In the genomic region with DNA sequence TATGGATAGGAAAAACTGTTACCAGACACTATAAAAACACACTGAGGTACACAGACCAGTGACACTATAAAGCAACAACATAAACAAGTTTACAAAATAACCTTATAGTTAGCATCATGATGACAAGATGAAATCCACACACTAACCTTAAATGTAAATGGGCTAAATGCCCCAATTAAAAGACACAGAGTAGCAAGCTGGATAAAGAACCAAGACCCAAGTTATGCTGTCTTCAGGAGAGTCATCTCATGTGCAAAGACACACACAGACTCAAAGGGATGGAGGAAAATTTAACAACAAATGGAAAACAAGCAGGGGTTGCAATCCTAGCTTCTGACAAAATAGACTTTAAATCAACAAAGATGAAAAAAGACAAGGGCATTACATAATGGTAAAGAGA, we compare ENCODE assay signal across 33 cellular contexts.
DNase-seq lines count a peak whose midpoint lies in the region; ATAC-seq, FAIRE-seq and TF ChIP-seq lines count a peak whose summit lies in the region.
"Had no signal": no experiment of that assay in that cellular context is flagged by ENCODE, and none has a peak within 500 bp of the region (broad histone marks: within the 10 kb centered on the region; RNA-seq: fewer than 3 reads in every experiment).

No MANE protein-coding gene starts in this region.

- H3K27ac ChIP-seq in HEK293 (ENCODE audit: extremely low read depth, low read depth, low read length) (no peak overlapping the region), astrocyte (ENCODE audit: low read depth, low read length) (no peak overlapping the region)
- H3K27ac ChIP-seq: 22Rv1; A549; BLaER1; BLaER1 treated with 17β-estradiol and CSF1 and Interleukin-3, amounts not matched to agents 10 nM and 100 nM; C4-2B had no signal

- no peak overlapping the region for H3K4me2 ChIP-seq in astrocyte (ENCODE audit: low read length)
- H3K4me2 ChIP-seq: A549; BLaER1; BLaER1 treated with 17β-estradiol and CSF1 and Interleukin-3, amounts not matched to agents 10 nM and 100 nM had no signal

- intact Hi-C loops in posterior cingulate gyrus (cut with DNase I) = no loop called here

- no peak for TF ChIP-seq CTCF in HEK293 (tag by site-specific recombination; IDR thresholded peaks at IDR 0.05)
- no peak for TF ChIP-seq CTCF in astrocyte (IDR thresholded peaks at IDR 0.05; ENCODE audit: insufficient read depth, low read depth, low read length)

- no peaks in the 10 kb centered on the region for H3K79me2 ChIP-seq in astrocyte (ENCODE audit: insufficient read depth, low read length)

- H3K4me1 ChIP-seq in HEK293 (ENCODE audit: control insufficient read depth, insufficient read depth, low read length) = no peaks in the 10 kb centered on the region
- H3K4me1 ChIP-seq in astrocyte (ENCODE audit: insufficient read depth, low read length) = no peaks in the 10 kb centered on the region
- H3K4me1 ChIP-seq: A549; BE2C; BLaER1; BLaER1 treated with 17β-estradiol and CSF1 and Interleukin-3, amounts not matched to agents 10 nM and 100 nM; Caco-2 had no signal

- H3K27ac Mint-ChIP-seq in astrocyte (ENCODE audit: unreplicated experiment) = no peak overlapping the region
- H3K27ac Mint-ChIP-seq: B cell; CD14-positive monocyte; CD4-positive, alpha-beta memory T cell; CD4-positive, alpha-beta T cell; CD4-positive, CD25-positive, alpha-beta regulatory T cell; CD8-positive, alpha-beta memory T cell; CD8-positive, alpha-beta T cell had no signal

- no peaks in the 10 kb centered on the region for H3K4me1 Mint-ChIP-seq in astrocyte (ENCODE audit: low read depth, unreplicated experiment)
- H3K4me1 Mint-ChIP-seq: B cell; CD14-positive monocyte; CD4-positive, alpha-beta memory T cell; CD4-positive, CD25-positive, alpha-beta regulatory T cell; CD8-positive, alpha-beta memory T cell had no signal

- H3K4me3 Mint-ChIP-seq in astrocyte (ENCODE audit: unreplicated experiment) = no peak overlapping the region
- H3K4me3 Mint-ChIP-seq: B cell; CD14-positive monocyte; CD4-positive, alpha-beta memory T cell; CD4-positive, alpha-beta T cell; CD4-positive, CD25-positive, alpha-beta regulatory T cell; CD8-positive, alpha-beta memory T cell; CD8-positive, alpha-beta T cell had no signal

- no peaks in the 10 kb centered on the region for H3K27me3 ChIP-seq in astrocyte (ENCODE audit: insufficient read depth, low read length)
- H3K27me3 ChIP-seq: BE2C; BLaER1; BLaER1 treated with 17β-estradiol and CSF1 and Interleukin-3, amounts not matched to agents 10 nM and 100 nM had no signal

- H3K36me3 ChIP-seq in HEK293 (ENCODE audit: control insufficient read depth in 2 of 2, insufficient read depth in 1 of 2, low read length in 2 of 2) (peaks cover 0 to 21% of the 10 kb centered on the region in 2 experiments; a peak in 1 of 3 replicates), astrocyte (ENCODE audit: insufficient read depth, low read length) (no peaks in the 10 kb centered on the region)
- H3K36me3 ChIP-seq: BE2C; BLaER1; BLaER1 treated with 17β-estradiol and CSF1 and Interleukin-3, amounts not matched to agents 10 nM and 100 nM had no signal

- no peak for ATAC-seq in HG03097 (IDR thresholded peaks at IDR 0.05; ENCODE audit: low FRiP score, unreplicated experiment)
- ATAC-seq: A549; CD8-positive, alpha-beta T cell had no signal

- no peaks in the 10 kb centered on the region for H4K20me1 ChIP-seq in astrocyte (ENCODE audit: insufficient read depth, low read length)
- H4K20me1 ChIP-seq: BLaER1; BLaER1 treated with 17β-estradiol and CSF1 and Interleukin-3, amounts not matched to agents 10 nM and 100 nM had no signal

- H3K9ac ChIP-seq in astrocyte (ENCODE audit: low read length) = no peak overlapping the region
- H3K9ac ChIP-seq: BLaER1; BLaER1 treated with 17β-estradiol and CSF1 and Interleukin-3, amounts not matched to agents 10 nM and 100 nM had no signal

- no peak overlapping the region for H2AFZ ChIP-seq in astrocyte (ENCODE audit: low read depth, low read length)

- peaks cover 49% of the 10 kb centered on the region for H3K36me3 Mint-ChIP-seq in astrocyte (ENCODE audit: low read depth, unreplicated experiment)
- H3K36me3 Mint-ChIP-seq: CD14-positive monocyte had no signal

- FAIRE-seq in astrocyte (lab: Jason Lieb, UNC) = peak; percentile 9
- FAIRE-seq: A204.1, A549, D721Med had no signal

- H3K9me3 Mint-ChIP-seq in astrocyte (ENCODE audit: unreplicated experiment) = peaks cover 55% of the 10 kb centered on the region

- POLR2A ChIA-PET in HEK293 (lab: Yijun Ruan, JAX) = no interaction called here

- DNase-seq in astrocyte (ENCODE audit: low read depth) = no peak
- no peak for DNase-seq in posterior cingulate gyrus
- DNase-seq: 8988T; ACHN; AML-193; BE2C; C1 segment of cervical spinal cord; Caco-2; Calu3; CD4-positive, alpha-beta memory T cell; CD4-positive, alpha-beta T cell; CD4-positive, CD25-positive, alpha-beta regulatory T cell; CD8-positive, alpha-beta memory T cell; CD8-positive, alpha-beta T cell; COR-L47; DMS 273 treated with DMSO at 0.1 percent for 48 hours; DMS153; DMS53; DMS79; DMS79 treated with DMSO at 0.1 percent for 48 hours; DND-41; EL had no signal

- H3K4me3 ChIP-seq in HEK293 (ENCODE audit: low read depth, low read length) = no peak overlapping the region
- H3K4me3 ChIP-seq in astrocyte (ENCODE audit: insufficient read depth, low read depth, low read length) = no peak overlapping the region
- H3K4me3 ChIP-seq: A549; BLaER1; BLaER1 treated with 17β-estradiol and CSF1 and Interleukin-3, amounts not matched to agents 10 nM and 100 nM had no signal

- no peaks in the 10 kb centered on the region for H3K27me3 Mint-ChIP-seq in astrocyte (ENCODE audit: low read depth, unreplicated experiment)
- H3K27me3 Mint-ChIP-seq: CD4-positive, alpha-beta T cell; CD4-positive, CD25-positive, alpha-beta regulatory T cell had no signal

- H3K9me3 ChIP-seq in HEK293 (ENCODE audit: control insufficient read depth, insufficient read depth, low read depth, low read length) (no peaks in the 10 kb centered on the region), astrocyte (ENCODE audit: insufficient read depth, low read depth, low read length) (peaks cover 13% of the 10 kb centered on the region)

- CTCF ChIA-PET in HEK293 (lab: Yijun Ruan, JAX) = interaction anchor here (0.7 kb wide), 1 partner anchor 112 kb away, joined by 4 read pairs; no protein-coding TSS in a partner anchor

TF ChIP-seq in HEK293, 187 proteins besides CTCF, POLR2A, EP300 and RAD21:
- TF ChIP-seq ZNF529 (tag by site-specific recombination; IDR thresholded peaks at IDR 0.05; ENCODE audit: insufficient replicate concordance) (peak; percentile 73), GLI2 (tag by site-specific recombination; IDR thresholded peaks at IDR 0.05; ENCODE audit: borderline replicate concordance, low read depth) (no peak), SETDB1 (IDR thresholded peaks at IDR 0.05; ENCODE audit: insufficient read length, low read length) (peak; percentile 66)
